In the genomic region with DNA sequence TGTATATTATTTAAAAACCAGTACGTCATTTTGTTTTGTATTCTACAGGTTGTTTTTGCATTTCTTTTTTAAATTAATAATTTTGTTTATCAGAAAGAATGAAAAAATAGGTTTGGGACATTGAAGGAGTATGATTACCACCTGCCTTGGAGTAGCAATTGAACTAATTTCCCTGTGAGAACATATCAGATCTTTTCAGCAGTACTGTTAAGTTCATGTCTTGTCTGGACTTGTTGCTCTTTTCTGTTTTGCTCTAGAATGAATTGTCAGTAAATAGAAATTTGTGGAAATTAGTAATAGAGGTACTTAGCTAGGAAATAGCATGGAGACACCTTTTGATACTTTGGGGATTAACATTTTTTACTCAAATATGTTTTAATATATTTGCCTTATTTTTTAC, we compare ENCODE assay signal across 34 cellular contexts.
"Had no signal": no experiment of that assay in that cellular context is flagged by ENCODE, and none has a peak within 500 bp of the region (broad histone marks: within the 10 kb centered on the region; RNA-seq: fewer than 3 reads in every experiment).

No MANE protein-coding gene starts in this region.

- ATAC-seq: Panc1 had no signal

- H3K27ac Mint-ChIP-seq: activated CD4-positive, alpha-beta memory T cell treated with anti-CD3 and anti-CD28 coated beads, Interleukin-2, amount 10 ng/mL, durations not matched to agents 7 days and 5 days; activated CD8-positive, alpha-beta memory T cell treated with anti-CD3 and anti-CD28 coated beads, Interleukin-2, amount 10 ng/mL, durations not matched to agents 7 days and 5 days; activated naive CD8-positive, alpha-beta T cell treated with anti-CD3 and anti-CD28 coated beads for 36 hours; IgD-negative memory B cell had no signal

- H3K9me3 Mint-ChIP-seq: activated CD4-positive, alpha-beta memory T cell treated with anti-CD3 and anti-CD28 coated beads, Interleukin-2, amount 10 ng/mL, durations not matched to agents 7 days and 5 days; activated naive CD8-positive, alpha-beta T cell treated with anti-CD3 and anti-CD28 coated beads for 36 hours; activated T-cell treated with anti-CD3 and anti-CD28 coated beads, Interleukin-2, amount 50 U/mL, for 72 hours; activated T-helper 17 cell treated with anti-CD3 and anti-CD28 coated beads, Interleukin-2, amount 50 U/mL, for 72 hours; IgD-negative memory B cell had no signal

- H3K27me3 Mint-ChIP-seq: activated CD4-positive, alpha-beta memory T cell treated with anti-CD3 and anti-CD28 coated beads, Interleukin-2, amount 10 ng/mL, durations not matched to agents 7 days and 5 days; activated CD8-positive, alpha-beta memory T cell treated with anti-CD3 and anti-CD28 coated beads, Interleukin-2, amount 10 ng/mL, durations not matched to agents 7 days and 5 days; activated naive CD8-positive, alpha-beta T cell treated with anti-CD3 and anti-CD28 coated beads for 36 hours; activated T-helper 17 cell treated with anti-CD3 and anti-CD28 coated beads, Interleukin-2, amount 50 U/mL, for 72 hours; IgD-negative memory B cell had no signal

- DNase-seq: activated CD4-positive, alpha-beta memory T cell treated with anti-CD3 and anti-CD28 coated beads, Interleukin-2, amount 10 ng/mL, durations not matched to agents 7 days and 5 days; activated CD4-positive, alpha-beta T cell treated with anti-CD3 and anti-CD28 coated beads for 1 hour; activated CD4-positive, alpha-beta T cell treated with anti-CD3 and anti-CD28 coated beads for 48 hours; activated CD4-positive, CD25-positive, alpha-beta regulatory T cell; activated CD8-positive, alpha-beta memory T cell treated with anti-CD3 and anti-CD28 coated beads for 24 hours; activated CD8-positive, alpha-beta memory T cell treated with anti-CD3 and anti-CD28 coated beads, Interleukin-2, amount 10 ng/mL, durations not matched to agents 7 days and 5 days; activated effector memory CD4-positive, alpha-beta T cell treated with anti-CD3 and anti-CD28 coated beads, Interleukin-2, amount 50 U/mL, for 16 hours; activated naive CD4-positive, alpha-beta T cell; activated naive CD4-positive, alpha-beta T cell treated with anti-CD3 and anti-CD28 coated beads, Interleukin-2, amount 50 U/mL, for 16 hours; activated naive CD8-positive, alpha-beta T cell treated with anti-CD3 and anti-CD28 coated beads for 36 hours; activated T-cell treated with anti-CD3 and anti-CD28 coated beads, Interleukin-2, amount 50 U/mL, for 1 hour; activated T-cell treated with anti-CD3 and anti-CD28 coated beads, Interleukin-2, amount 50 U/mL, for 72 hours; amniotic stem cell; aorta; brain microvascular endothelial cell; caudate nucleus; Karpas-422; KBM-7; MG63; NCI-H1048; NCI-H1417; NCI-H146; NCI-H187; NCI-H2029 treated with DMSO at 0.1 percent for 48 hours; NCI-H2107; NCI-H345; NCI-H524 treated with DMSO at 0.1 percent for 48 hours; SHP77; SJCRH30; T1000; WERI-Rb-1 had no signal

- H3K4me3 Mint-ChIP-seq: activated CD4-positive, alpha-beta memory T cell treated with anti-CD3 and anti-CD28 coated beads, Interleukin-2, amount 10 ng/mL, durations not matched to agents 7 days and 5 days; activated CD8-positive, alpha-beta memory T cell treated with anti-CD3 and anti-CD28 coated beads, Interleukin-2, amount 10 ng/mL, durations not matched to agents 7 days and 5 days; activated naive CD8-positive, alpha-beta T cell treated with anti-CD3 and anti-CD28 coated beads for 36 hours; activated T-cell treated with anti-CD3 and anti-CD28 coated beads, Interleukin-2, amount 50 U/mL, for 72 hours; activated T-helper 17 cell treated with anti-CD3 and anti-CD28 coated beads, Interleukin-2, amount 50 U/mL, for 72 hours; IgD-negative memory B cell had no signal
